15 cellular contexts compared by ENCODE assay signal in the genomic region with DNA sequence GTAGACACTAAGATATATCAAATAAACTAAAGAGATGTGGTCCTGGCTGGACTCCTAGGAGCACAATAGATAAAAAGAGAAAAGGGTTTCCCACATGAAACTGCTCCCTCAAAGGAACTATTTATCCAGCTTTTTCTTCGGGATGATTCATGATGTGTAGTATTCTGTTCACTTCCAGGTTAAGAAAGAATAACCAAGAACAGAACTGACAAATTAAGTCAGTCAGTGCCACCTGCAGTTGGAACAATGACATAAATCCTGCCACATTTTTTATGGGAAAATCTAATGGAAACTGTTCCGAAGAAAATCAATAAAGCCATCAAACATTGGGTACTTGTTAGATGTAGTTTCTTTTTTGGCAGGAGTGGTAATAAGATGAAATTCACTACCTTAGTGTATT.
DNase-seq lines count a peak whose midpoint lies in the region; ATAC-seq and TF ChIP-seq lines count a peak whose summit lies in the region.
"Had no signal": no experiment of that assay in that cellular context is flagged by ENCODE, and none has a peak within 500 bp of the region (broad histone marks: within the 10 kb centered on the region; RNA-seq: fewer than 3 reads in every experiment).

No MANE protein-coding gene starts in this region.

- H3K9me3 Mint-ChIP-seq in MCF 10A (ENCODE audit: unreplicated experiment): peaks cover 6% of the 10 kb centered on the region

- BruUV-seq in MCF 10A (replicated peaks; lab: Mats Ljungman, UMichigan) (no TSS peak), Panc1 (replicated peaks; lab: Mats Ljungman, UMichigan) (no TSS peak)

- H3K4me1 ChIP-seq in breast epithelium (no peaks in the 10 kb centered on the region), Panc1 (ENCODE audit: control insufficient read depth, insufficient read depth, low read length) (no peaks in the 10 kb centered on the region), right lobe of liver (no peaks in the 10 kb centered on the region), heart left ventricle (no peaks in the 10 kb centered on the region)
- H3K4me1 ChIP-seq: transverse colon had no signal

- H3K27me3 ChIP-seq in breast epithelium (no peaks in the 10 kb centered on the region), Panc1 (ENCODE audit: control insufficient read depth, insufficient read depth, low read length) (no peaks in the 10 kb centered on the region), right lobe of liver (no peaks in the 10 kb centered on the region), heart left ventricle (no peaks in the 10 kb centered on the region)
- H3K27me3 ChIP-seq: transverse colon had no signal

- TF ChIP-seq POLR2A in breast epithelium (IDR thresholded peaks at IDR 0.05) (no peak), right lobe of liver (IDR thresholded peaks at IDR 0.05) (no peak), heart left ventricle (IDR thresholded peaks at IDR 0.05) (no peak)

- intact Hi-C loops in MCF 10A (cut with micrococcal nuclease): loop anchor here (1.0 to 5.0 kb wide), 6 partner anchors 59 to 1269 kb away; no protein-coding TSS in a partner anchor
- intact Hi-C loops in breast epithelium (cut with DNase I; ENCODE audit: low total_unique reads): no loop called here
- intact Hi-C loops in Panc1 (cut with micrococcal nuclease; ENCODE audit: unreplicated experiment): no loop called here
- intact Hi-C loops in right lobe of liver (cut with DNase I): no loop called here
- intact Hi-C loops in heart left ventricle (cut with DNase I): no loop called here

- H3K9me3 ChIP-seq in breast epithelium (peaks cover 0 to 3% of the 10 kb centered on the region in 2 donors), Panc1 (ENCODE audit: control insufficient read depth, insufficient read depth, low read depth, low read length) (no peaks in the 10 kb centered on the region), right lobe of liver (no peaks in the 10 kb centered on the region), heart left ventricle (peaks cover 0 to 18% (median 6%) of the 10 kb centered on the region in 12 donors)
- H3K9me3 ChIP-seq: transverse colon had no signal

- H3K36me3 ChIP-seq in breast epithelium (no peaks in the 10 kb centered on the region), Panc1 (ENCODE audit: control insufficient read depth, insufficient read depth, low read length) (no peaks in the 10 kb centered on the region), right lobe of liver (no peaks in the 10 kb centered on the region), heart left ventricle (no peaks in the 10 kb centered on the region)
- H3K36me3 ChIP-seq: transverse colon had no signal

- POLR2A ChIA-PET in MCF 10A (lab: Yijun Ruan, JAX) (interaction anchor here (0.8 to 3.9 kb wide), 4 partner anchors 43 to 628 kb away, joined by 3 to 26 read pairs (median 4); a partner anchor contains a TSS), Panc1 (lab: Charles Lee) (no interaction called here)

- H3K27ac Mint-ChIP-seq in MCF 10A (ENCODE audit: low read depth, unreplicated experiment): peak overlapping the region; percentile 89
- H3K27ac Mint-ChIP-seq: activated naive CD8-positive, alpha-beta T cell treated with anti-CD3 and anti-CD28 coated beads for 36 hours; mesothelial cell of epicardium had no signal

- in situ Hi-C loops in Panc1 (cut with HindIII; ENCODE audit: low pct_unique_long_range_greater_than_20kb, low sequenced_read_pairs): no loop called here

- 60% methylated on average over 2 of the region's 2 CpGs for WGBS in right lobe of liver (ENCODE audit: insufficient coverage, low coverage, low lambda C conversion rate, missing lambda C conversion rate)
- WGBS in heart left ventricle, 4 donors: 66 to 79% (median 73%) methylated on average over 2 of the region's 2 CpGs

- peak; percentile 34 for TF ChIP-seq CTCF in MCF 10A (IDR thresholded peaks at IDR 0.05; ENCODE audit: unreplicated experiment)
- TF ChIP-seq CTCF in breast epithelium (IDR thresholded peaks at IDR 0.05): no peak
- peak; percentile 30; the same call in 1 of the 2 replicates for TF ChIP-seq CTCF in Panc1 (IDR thresholded peaks at IDR 0.05)
- TF ChIP-seq CTCF in right lobe of liver (IDR thresholded peaks at IDR 0.05): no peak
- no peak for TF ChIP-seq CTCF in heart left ventricle (IDR thresholded peaks at IDR 0.05)

- H3K27me3 Mint-ChIP-seq in MCF 10A (ENCODE audit: insufficient read depth, unreplicated experiment): no peaks in the 10 kb centered on the region

- ATAC-seq in Panc1 (no peak), right lobe of liver (no peak), heart left ventricle (no peak)

- CTCF ChIA-PET in MCF 10A (lab: Yijun Ruan, JAX): interaction anchor here (0.7 to 3.9 kb wide), 6 partner anchors 70 to 1269 kb away, joined by 3 to 32 read pairs (median 3); no protein-coding TSS in a partner anchor
- CTCF ChIA-PET in Panc1 (lab: Charles Lee): interaction anchor here (0.6 kb wide), 1 partner anchor 1272 kb away, joined by 3 read pairs; no protein-coding TSS in a partner anchor

- no peak overlapping the region for H3K4me3 Mint-ChIP-seq in MCF 10A (ENCODE audit: unreplicated experiment)
- H3K4me3 Mint-ChIP-seq: activated naive CD8-positive, alpha-beta T cell treated with anti-CD3 and anti-CD28 coated beads for 36 hours; mesothelial cell of epicardium had no signal

- H3K27ac ChIP-seq in breast epithelium (no peak overlapping the region), Panc1 (ENCODE audit: low read length) (no peak overlapping the region), right lobe of liver (no peak overlapping the region), heart left ventricle (no peak overlapping the region)
- H3K27ac ChIP-seq: transverse colon had no signal

- DNase-seq in MCF 10A (ENCODE audit: unreplicated experiment): peak; percentile 67
- no peak for DNase-seq in breast epithelium (ENCODE audit: low spot score in 2 of 2)
- peak; percentile 17 for DNase-seq in Panc1 (ENCODE audit: low read depth, low spot score)
- DNase-seq in fibroblast of gingiva (ENCODE audit: low read depth): peak; percentile 4
- no peak for DNase-seq in right lobe of liver
- DNase-seq in heart left ventricle: no peak
- no peak for DNase-seq in NCI-H2227 treated with DMSO at 0.1 percent for 48 hours (lab: John Stamatoyannopoulos, UW)
- no peak for DNase-seq in NCI-H1694 treated with DMSO at 0.1 percent for 48 hours (lab: John Stamatoyannopoulos, UW)
- DNase-seq: activated CD4-positive, alpha-beta T cell treated with anti-CD3 and anti-CD28 coated beads for 1 hour; activated naive CD8-positive, alpha-beta T cell treated with anti-CD3 and anti-CD28 coated beads for 36 hours; dermis blood vessel endothelial cell; KBM-7; posterior cingulate gyrus; transverse colon had no signal

- no peak overlapping the region for H3K4me3 ChIP-seq in breast epithelium
- H3K4me3 ChIP-seq in Panc1 (ENCODE audit: low read depth in 2 of 2, low read length in 2 of 2): no peak overlapping the region
- H3K4me3 ChIP-seq in right lobe of liver: no peak overlapping the region
- no peak overlapping the region for H3K4me3 ChIP-seq in heart left ventricle
- H3K4me3 ChIP-seq: transverse colon had no signal

- H3K36me3 Mint-ChIP-seq in MCF 10A (ENCODE audit: insufficient read depth, unreplicated experiment): no peaks in the 10 kb centered on the region
- H3K36me3 Mint-ChIP-seq: activated naive CD8-positive, alpha-beta T cell treated with anti-CD3 and anti-CD28 coated beads for 36 hours; mesothelial cell of epicardium had no signal

- H3K4me1 Mint-ChIP-seq in MCF 10A (ENCODE audit: insufficient read depth, unreplicated experiment): peaks cover 33% of the 10 kb centered on the region
- H3K4me1 Mint-ChIP-seq: activated naive CD8-positive, alpha-beta T cell treated with anti-CD3 and anti-CD28 coated beads for 36 hours; mesothelial cell of epicardium had no signal

Comparison
In these comparisons a context has a peak if more than half of its experiments do, and no peak if none do; other contexts are left out.
1. DNase-seq: peak in MCF 10A (single experiment), Panc1 (single experiment) and fibroblast of gingiva (single experiment); none in breast epithelium (0 of 2), right lobe of liver (0 of 3), heart left ventricle (0 of 5), NCI-H2227 treated with DMSO at 0.1 percent for 48 hours (single experiment) and NCI-H1694 treated with DMSO at 0.1 percent for 48 hours (single experiment).
2. CTCF ChIP-seq: peak in MCF 10A (single experiment) and Panc1 (single experiment); none in breast epithelium (0 of 3), right lobe of liver (0 of 4) and heart left ventricle (0 of 12).